Comparison of ENCODE assay signal across 16 cellular contexts in genomic region chr13:50798923-50799322, GRCh38. TPM values are rescaled to one million over a fixed set of nuclear protein-coding genes. Genes with fewer than 3 reads are reported as not detected.
DNase-seq lines count a peak whose midpoint lies in the region; FAIRE-seq lines count a peak whose summit lies in the region.
"Had no signal": no experiment of that assay in that cellular context is flagged by ENCODE, and none has a peak within 500 bp of the region (broad histone marks: within the 10 kb centered on the region; RNA-seq: fewer than 3 reads in every experiment).

No MANE protein-coding gene starts in this region.

- FAIRE-seq in HTR-8/SVneo (lab: Jason Lieb, UNC): no peak

- DNase-seq in COLO829 (ENCODE audit: low spot score): peak; percentile 35
- peak; percentile 75 for DNase-seq in M059J (ENCODE audit: low read depth)
- DNase-seq in amniotic epithelial cell (ENCODE audit: low read depth): peak; percentile 51
- peak; percentile 40 for DNase-seq in kidney tubule cell (ENCODE audit: low spot score)
- DNase-seq in C1 segment of cervical spinal cord (lab: John Stamatoyannopoulos, UW): no peak
- no peak for DNase-seq in HTR-8/SVneo (ENCODE audit: insufficient read length, low spot score)
- no peak for DNase-seq in dermis blood vessel endothelial cell
- no peak for DNase-seq in mucosa of gallbladder (ENCODE audit: low spot score)
- DNase-seq: activated CD4-positive, alpha-beta T cell treated with anti-CD3 and anti-CD28 coated beads, Interleukin-2, amount 50 U/mL, for 48 hours; amniotic stem cell; BE2C; dorsolateral prefrontal cortex; NCI-H1694 treated with DMSO at 0.1 percent for 48 hours; NCI-H510A treated with DMSO at 0.1 percent for 48 hours; T-helper 9 cell; tibial artery had no signal

RNA-seq across cellular contexts. Expression of gene DLEU7, which starts 44.6 kb away (rescaled TPM):
- 0.17 TPM in 1 of 2 replicates, not detected in the other for total RNA-seq in M059J (2014; rRNA removed; shearing (Covaris generic))
- not detected in 2 replicates for total RNA-seq in dermis blood vessel endothelial cell
- total RNA-seq in mucosa of gallbladder: 0.60 TPM

Comparison
In these comparisons a context has a peak if more than half of its experiments do, and no peak if none do; other contexts are left out.
1. DNase-seq: peak in COLO829 (single experiment), M059J (single experiment), amniotic epithelial cell (single experiment) and kidney tubule cell (single experiment); none in C1 segment of cervical spinal cord (0 of 14), HTR-8/SVneo (single experiment), dermis blood vessel endothelial cell (single experiment) and mucosa of gallbladder (single experiment).